In genomic region chr7:157371296-157371695, GRCh38 we compare ENCODE assay signal across 1 cellular context.
TF ChIP-seq lines count a peak whose summit lies in the region.

No MANE protein-coding gene starts in this region.

TF ChIP-seq in WTC11, 78 proteins besides CTCF, POLR2A, EP300 and RAD21 (continued from another document):
- TF ChIP-seq ATF2 (CRISPR knock-in tag; IDR thresholded peaks at IDR 0.05; ENCODE audit: borderline replicate concordance, low read depth) (no peak), TEAD4 (CRISPR knock-in tag; IDR thresholded peaks at IDR 0.05) (no peak), KAT7 (CRISPR knock-in tag; IDR thresholded peaks at IDR 0.05; ENCODE audit: borderline replicate concordance) (no peak), ZMAT4 (CRISPR knock-in tag; IDR thresholded peaks at IDR 0.05) (no peak), SP1 (CRISPR knock-in tag; conservative IDR thresholded peaks at IDR 0.05) (no peak), TCF7 (CRISPR knock-in tag; IDR thresholded peaks at IDR 0.05; ENCODE audit: low read depth) (no peak)
